ENCODE assay signal across 17 cellular contexts in the genomic region with DNA sequence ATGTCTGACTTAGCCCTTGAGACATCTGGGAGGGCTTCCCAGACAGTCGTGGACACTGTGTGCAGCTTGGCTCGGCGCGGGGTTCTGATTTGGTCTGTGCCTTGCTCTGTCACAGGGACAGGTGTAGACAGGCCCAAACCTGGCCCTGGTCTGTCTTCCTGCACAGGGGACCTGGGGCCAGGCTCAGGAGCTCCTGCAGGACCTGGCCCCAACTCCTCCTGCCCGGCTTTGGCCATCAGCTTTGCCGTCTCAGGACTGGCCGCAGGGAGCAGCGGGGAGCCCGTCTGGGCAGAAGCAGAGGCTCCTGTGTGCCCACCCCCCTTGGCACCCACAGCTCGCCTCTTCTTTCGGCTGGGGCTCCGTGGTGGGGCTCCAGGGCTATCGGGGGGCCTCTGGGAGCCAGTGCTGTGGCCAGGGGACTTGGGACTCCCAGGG. TPM values are rescaled to one million over a fixed set of nuclear protein-coding genes. Genes with fewer than 3 reads are reported as not detected.
DNase-seq lines count a peak whose midpoint lies in the region; ATAC-seq and TF ChIP-seq lines count a peak whose summit lies in the region.
"Had no signal": no experiment of that assay in that cellular context is flagged by ENCODE, and none has a peak within 500 bp of the region (broad histone marks: within the 10 kb centered on the region; RNA-seq: fewer than 3 reads in every experiment).

No MANE protein-coding gene starts in this region.

- no peaks in the 10 kb centered on the region for H3K9me1 ChIP-seq in IMR-90 (ENCODE audit: insufficient read depth, low read length)

- H3K27ac Mint-ChIP-seq in CD14-positive monocyte (no peak overlapping the region), WTC11 (no peak overlapping the region)

- no peak overlapping the region for H2BK5ac ChIP-seq in IMR-90 (ENCODE audit: low read depth, low read length, poor library complexity, severe bottlenecking)

- POLR2A ChIA-PET in IMR-90 (lab: Charles Lee; ENCODE audit: unreplicated experiment) (no interaction called here), WTC11 (lab: Charles Lee) (no interaction called here)

- no peak overlapping the region for H2AFZ ChIP-seq in IMR-90 (replicated peaks; ENCODE audit: low read length, poor library complexity)

- no peak overlapping the region for H3K23ac ChIP-seq in IMR-90 (ENCODE audit: low read depth, low read length)

- dilution Hi-C loops in IMR-90 (cut with HindIII; ENCODE audit: low sequenced_read_pairs, unreplicated experiment): no loop called here

- no peak overlapping the region for H4K91ac ChIP-seq in IMR-90 (ENCODE audit: insufficient read depth, low read depth, low read length)

- H3K9ac ChIP-seq in IMR-90 (ENCODE audit: low read depth, low read length): no peak overlapping the region

- no peak for ATAC-seq in IMR-90 (ENCODE audit: low read depth)
- ATAC-seq in left cardiac atrium: no peak
- ATAC-seq in psoas muscle: peak; percentile 2 to 23 (median 12)
- ATAC-seq in WTC11: no peak
- no peak for ATAC-seq in HG03521 (IDR thresholded peaks at IDR 0.05; ENCODE audit: unreplicated experiment)

- TF ChIP-seq POLR2A in IMR-90 (IDR thresholded peaks at IDR 0.05; ENCODE audit: low read depth, low read length): no peak
- TF ChIP-seq POLR2A in tibial nerve (IDR thresholded peaks at IDR 0.05): no peak

- H3K27ac ChIP-seq in IMR-90 (ENCODE audit: insufficient read depth, low read length) (no peak overlapping the region), psoas muscle (peak overlapping the region; percentile 93), tibial nerve (no peak overlapping the region)
- H3K27ac ChIP-seq: C4-2B had no signal

- no peaks in the 10 kb centered on the region for H3K9me3 ChIP-seq in IMR-90 (ENCODE audit: control insufficient read depth, insufficient read depth, low read length)
- no peaks in the 10 kb centered on the region for H3K9me3 ChIP-seq in psoas muscle
- no peaks in the 10 kb centered on the region for H3K9me3 ChIP-seq in tibial nerve
- H3K9me3 ChIP-seq: HAP-1 had no signal

- no peak for TF ChIP-seq RAD21 in IMR-90 (IDR thresholded peaks at IDR 0.05; ENCODE audit: low read length)

- H3K27me3 Mint-ChIP-seq in CD14-positive monocyte (ENCODE audit: low read depth in 3 of 3) (peaks cover 21 to 39% (median 23%) of the 10 kb centered on the region in 3 donors), WTC11 (ENCODE audit: low read depth) (peaks cover 28% of the 10 kb centered on the region)

- H3K4me1 Mint-ChIP-seq in CD14-positive monocyte: peaks cover 3% of the 10 kb centered on the region
- peaks cover 4% of the 10 kb centered on the region for H3K4me1 Mint-ChIP-seq in WTC11

- H3K4me3 ChIP-seq in IMR-90 (ENCODE audit: insufficient read depth, low read depth, low read length) (no peak overlapping the region), psoas muscle (peak overlapping the region; percentile 53), tibial nerve (no peak overlapping the region)
- H3K4me3 ChIP-seq: HAP-1 had no signal

- no peak overlapping the region for H3K18ac ChIP-seq in IMR-90 (ENCODE audit: low read depth, low read length)

- BruUV-seq in IMR-90 (replicated peaks; lab: Mats Ljungman, UMichigan): no TSS peak

- H4K8ac ChIP-seq in IMR-90 (ENCODE audit: low read depth in 2 of 2, low read length in 2 of 2): no peak overlapping the region

- peak; percentile 45 for DNase-seq in CD14-positive monocyte (ENCODE audit: low spot score)
- DNase-seq in IMR-90: no peak
- peak; percentile 24 for DNase-seq in left cardiac atrium
- peak; percentile 28 to 79 for DNase-seq in psoas muscle
- no peak for DNase-seq in WTC11 (ENCODE audit: low spot score)
- no peak for DNase-seq in tibial nerve (ENCODE audit: low spot score in 2 of 2)
- DNase-seq: ACHN, KG1, MV-4-11, NCI-H1694 treated with DMSO at 0.1 percent for 48 hours, NCI-H510A, NCI-H748 treated with DMSO at 0.1 percent for 48 hours, SHP77 treated with DMSO at 0.1 percent for 48 hours had no signal

- no peak overlapping the region for H2BK15ac ChIP-seq in IMR-90 (ENCODE audit: low read depth, low read length)

- no peak overlapping the region for H4K5ac ChIP-seq in IMR-90 (ENCODE audit: low read depth, low read length)

- H3K56ac ChIP-seq in IMR-90 (ENCODE audit: extremely low read depth, insufficient read depth, low read length): no peak overlapping the region

- CTCF ChIA-PET in IMR-90 (lab: Yijun Ruan, JAX): interaction anchor here (1.2 kb wide), 1 partner anchor 84 kb away, joined by 3 read pairs; no protein-coding TSS in a partner anchor
- CTCF ChIA-PET in WTC11 (lab: Charles Lee): interaction anchor here (1.2 to 6.3 kb wide), 5 partner anchors 21 to 84 kb away, joined by 3 to 47 read pairs (median 4); partner anchors contain the start of gene HES4

- H3K4me2 ChIP-seq in IMR-90 (ENCODE audit: low read depth, low read length): no peak overlapping the region

- intact Hi-C loops in CD14-positive monocyte (cut with micrococcal nuclease) (loop anchor here (5.0 to 10.0 kb wide), 2 partner anchors 82 to 85 kb away; no protein-coding TSS in a partner anchor), IMR-90 (cut with micrococcal nuclease) (loop anchor here (5.0 kb wide), 1 partner anchor 252 kb away; the partner anchor contains the start of genes B3GALT6 and SDF4), left cardiac atrium (cut with DNase I) (loop anchor here in 1 of 2 donors (5.0 kb wide), 1 partner anchor 82 kb away; no protein-coding TSS in a partner anchor), psoas muscle (cut with DNase I) (loop anchor here in 1 of 2 donors (5.0 kb wide), 1 partner anchor 312 kb away; no protein-coding TSS in a partner anchor)

- H3K4me1 ChIP-seq in IMR-90 (ENCODE audit: control insufficient read depth, insufficient read depth, low read length) (0 out of 2 replicates have a peak, but pooled peaks cover 2% of the 10 kb centered on the region), psoas muscle (peaks cover 40% of the 10 kb centered on the region), tibial nerve (peaks cover 0 to 16% (median 2%) of the 10 kb centered on the region in 4 donors)
- H3K4me1 ChIP-seq: HAP-1 had no signal

- H3K79me1 ChIP-seq in IMR-90 (ENCODE audit: low read depth in 1 of 2, low read length in 2 of 2): no peaks in the 10 kb centered on the region

- H2BK20ac ChIP-seq in IMR-90 (ENCODE audit: low read depth, low read length): no peak overlapping the region

- H3K36me3 ChIP-seq in IMR-90 (ENCODE audit: control insufficient read depth, insufficient read depth, low read length) (no peaks in the 10 kb centered on the region), psoas muscle (ENCODE audit: insufficient read depth in 1 of 2, low read depth in 1 of 2) (no peaks in the 10 kb centered on the region), tibial nerve (no peaks in the 10 kb centered on the region)
- H3K36me3 ChIP-seq: HAP-1 had no signal

- H3K9me3 Mint-ChIP-seq in CD14-positive monocyte (peaks cover 2 to 5% (median 4%) of the 10 kb centered on the region in 7 donors), WTC11 (peaks cover 3% of the 10 kb centered on the region)

- H2BK120ac ChIP-seq in IMR-90 (ENCODE audit: low read depth, low read length): no peak overlapping the region

- no peak for TF ChIP-seq EP300 in tibial nerve (IDR thresholded peaks at IDR 0.05)

- 70% methylated on average over 9 of the region's 13 CpGs; no CpG with 5 or more reads in 1 of the 2 experiments for WGBS in IMR-90 (ENCODE audit: extremely low coverage in 2 of 2, insufficient read length in 1 of 2), 2 experiments
- WGBS in psoas muscle, 3 donors: 31 to 42% (median 32%) methylated on average over 12 to 13 of the region's 13 CpGs
- WGBS in tibial nerve, 2 donors: 52 to 62% methylated on average over 6 to 8 of the region's 13 CpGs

- no peak overlapping the region for H3K14ac ChIP-seq in IMR-90 (replicated peaks; ENCODE audit: low read depth, low read length)

- peak overlapping the region; percentile 24 for H2AK9ac ChIP-seq in IMR-90 (replicated peaks; ENCODE audit: low read depth, low read length, poor library complexity)

- H4K20me1 ChIP-seq in IMR-90 (ENCODE audit: insufficient read depth, low read length): no peaks in the 10 kb centered on the region; the same call in 1 of the 2 replicates

- H2AK5ac ChIP-seq in IMR-90 (ENCODE audit: low read depth, low read length): no peak overlapping the region

- no peaks in the 10 kb centered on the region for H3K36me3 Mint-ChIP-seq in CD14-positive monocyte
- H3K36me3 Mint-ChIP-seq in WTC11: peaks cover 3% of the 10 kb centered on the region; the same call in 1 of the 2 replicates

- peaks cover 5% of the 10 kb centered on the region; the same call in 1 of the 2 replicates for H3K27me3 ChIP-seq in IMR-90 (ENCODE audit: control insufficient read depth, insufficient read depth, low read length)
- no peaks in the 10 kb centered on the region for H3K27me3 ChIP-seq in psoas muscle (ENCODE audit: insufficient read depth in 3 of 3, low read length in 2 of 3)
- peaks cover 0 to 36% of the 10 kb centered on the region in 2 donors for H3K27me3 ChIP-seq in tibial nerve

- in situ Hi-C loops in IMR-90 (cut with MboI; ENCODE audit: low sequenced_read_pairs): no loop called here

- H3K4me3 Mint-ChIP-seq in CD14-positive monocyte: no peak overlapping the region
- no peak overlapping the region for H3K4me3 Mint-ChIP-seq in WTC11

- H3K4ac ChIP-seq in IMR-90 (ENCODE audit: low read depth, low read length): no peak overlapping the region

- TF ChIP-seq CTCF in CD14-positive monocyte (IDR thresholded peaks at IDR 0.05) (no peak), IMR-90 (conservative IDR thresholded peaks at IDR 0.05; ENCODE audit: low read depth, low read length) (no peak), psoas muscle (IDR thresholded peaks at IDR 0.05) (no peak), WTC11 (IDR thresholded peaks at IDR 0.05) (no peak), tibial nerve (IDR thresholded peaks at IDR 0.05) (no peak)

RNA-seq across cellular contexts. Expression of gene PERM1, which starts 1.7 kb away (rescaled TPM):
- not detected for polyA plus RNA-seq in CD14-positive monocyte
- not detected in 2 replicates for total RNA-seq in IMR-90 (2012; rRNA removed)
- not detected in 2 replicates for polyA plus RNA-seq in IMR-90 (2012; rRNA removed)
- polyA plus RNA-seq in IMR-90 (2012; cell fraction: cytosol; rRNA removed): not detected in 2 replicates
- polyA plus RNA-seq in IMR-90 (2012; cell fraction: nucleus; rRNA removed; ENCODE audit: low replicate concordance): 0.02 and 0.03 TPM in 2 replicates
- total RNA-seq in left cardiac atrium: 10 to 100 TPM; 78.9 to 85.5 TPM
- total RNA-seq in psoas muscle: 100 to 1,000 TPM in 2 of 4 donors, 10 to 100 TPM in 2; 13.9 to 249 (median 109) TPM
- 100 to 1,000 TPM in 1 of 3 donors, 10 to 100 TPM in 2; 38.1 to 239 (median 58.5) TPM for polyA plus RNA-seq in psoas muscle
- not detected in 3 replicates for total RNA-seq in WTC11 (2021)
- under 1 TPM in 2 of 4 donors, not detected in 2; 0.22 to 0.78 TPM for total RNA-seq in tibial nerve
- total RNA-seq: OCI-LY7 had no signal

RNA-seq across cellular contexts. Expression of gene PLEKHN1, which starts 13.9 kb away (rescaled TPM):
- under 1 TPM; 0.21 to 0.62 TPM for polyA plus RNA-seq in CD14-positive monocyte
- total RNA-seq in IMR-90 (2012; rRNA removed): 0.28 and 0.54 TPM in 2 replicates
- polyA plus RNA-seq in IMR-90 (2012; rRNA removed): 2.1 and 2.3 TPM in 2 replicates
- polyA plus RNA-seq in IMR-90 (2012; cell fraction: cytosol; rRNA removed): 0.66 and 1.7 TPM in 2 replicates
- polyA plus RNA-seq in IMR-90 (2012; cell fraction: nucleus; rRNA removed; ENCODE audit: low replicate concordance): 8.1 and 24.8 TPM in 2 replicates
- total RNA-seq in left cardiac atrium: under 1 TPM; 0.38 to 0.50 TPM
- total RNA-seq in psoas muscle: not detected
- polyA plus RNA-seq in psoas muscle: under 1 TPM in 1 of 3 donors, not detected in 2; 0.03 TPM
- 2.9 to 3.4 TPM (median 3.0 TPM) in 3 replicates for total RNA-seq in WTC11 (2021)
- total RNA-seq in tibial nerve: 1 to 10 TPM in 1 of 4 donors, under 1 TPM in 1, not detected in 2; 0.21 to 2.4 TPM
- total RNA-seq: OCI-LY7 had no signal

RNA-seq across cellular contexts. Expression of gene HES4, which starts 19.7 kb away (rescaled TPM):
- polyA plus RNA-seq in CD14-positive monocyte: 1 to 10 TPM; 1.4 to 2.0 TPM
- 1.4 and 3.1 TPM in 2 replicates for total RNA-seq in IMR-90 (2012; rRNA removed)
- 11.7 and 18.9 TPM in 2 replicates for polyA plus RNA-seq in IMR-90 (2012; rRNA removed)
- polyA plus RNA-seq in IMR-90 (2012; cell fraction: cytosol; rRNA removed): 21.4 and 27.9 TPM in 2 replicates
- 217 and 369 TPM in 2 replicates for polyA plus RNA-seq in IMR-90 (2012; cell fraction: nucleus; rRNA removed; ENCODE audit: low replicate concordance)
- 10 to 100 TPM; 42.1 to 68.3 TPM for total RNA-seq in left cardiac atrium
- total RNA-seq in psoas muscle: 10 to 100 TPM in 3 of 4 donors, 1 to 10 TPM in 1; 7.2 to 21.8 (median 12.6) TPM
- 10 to 100 TPM in 1 of 3 donors, 1 to 10 TPM in 2; 2.3 to 20.2 (median 5.4) TPM for polyA plus RNA-seq in psoas muscle
- 4.5 to 10.7 TPM (median 8.3 TPM) in 3 replicates for total RNA-seq in WTC11 (2021)
- total RNA-seq in tibial nerve: 10 to 100 TPM; 26.9 to 70.8 (median 58.7) TPM
- total RNA-seq: OCI-LY7 had no signal

RNA-seq across cellular contexts. Expression of gene KLHL17, which starts 19.8 kb away (rescaled TPM):
- under 1 TPM; 0.31 to 0.71 TPM for polyA plus RNA-seq in CD14-positive monocyte
- 3.4 and 3.6 TPM in 2 replicates for total RNA-seq in IMR-90 (2012; rRNA removed)
- polyA plus RNA-seq in IMR-90 (2012; rRNA removed): 41.0 and 50.7 TPM in 2 replicates
- polyA plus RNA-seq in IMR-90 (2012; cell fraction: cytosol; rRNA removed): 14.1 and 16.5 TPM in 2 replicates
- polyA plus RNA-seq in IMR-90 (2012; cell fraction: nucleus; rRNA removed; ENCODE audit: low replicate concordance): 305 and 1,032 TPM in 2 replicates
- 1 to 10 TPM; 5.7 to 8.2 TPM for total RNA-seq in left cardiac atrium
- total RNA-seq in psoas muscle: 1 to 10 TPM; 2.1 to 3.8 (median 3.0) TPM
- 1 to 10 TPM; 3.4 to 5.5 (median 4.1) TPM for polyA plus RNA-seq in psoas muscle
- total RNA-seq in WTC11 (2021): 46.2 to 66.9 TPM (median 47.2 TPM) in 3 replicates
- 10 to 100 TPM in 3 of 4 donors, 1 to 10 TPM in 1; 4.2 to 19.2 (median 11.9) TPM for total RNA-seq in tibial nerve

RNA-seq across cellular contexts. Expression of gene NOC2L, which starts 21.1 kb away (rescaled TPM):
- 10 to 100 TPM; 34.5 to 35.8 TPM for polyA plus RNA-seq in CD14-positive monocyte
- total RNA-seq in IMR-90 (2012; rRNA removed): 105 and 106 TPM in 2 replicates
- 74.2 and 75.7 TPM in 2 replicates for polyA plus RNA-seq in IMR-90 (2012; rRNA removed)
- 54.0 and 63.6 TPM in 2 replicates for polyA plus RNA-seq in IMR-90 (2012; cell fraction: cytosol; rRNA removed)
- 86.7 and 138 TPM in 2 replicates for polyA plus RNA-seq in IMR-90 (2012; cell fraction: nucleus; rRNA removed; ENCODE audit: low replicate concordance)
- 10 to 100 TPM; 38.1 to 48.7 TPM for total RNA-seq in left cardiac atrium
- total RNA-seq in psoas muscle: 10 to 100 TPM; 61.4 to 87.0 (median 82.7) TPM
- 100 to 1,000 TPM in 1 of 3 donors, 10 to 100 TPM in 2; 78.1 to 106 (median 92.7) TPM for polyA plus RNA-seq in psoas muscle
- total RNA-seq in WTC11 (2021): 149 to 182 TPM (median 150 TPM) in 3 replicates
- 10 to 100 TPM; 28.2 to 54.0 (median 46.4) TPM for total RNA-seq in tibial nerve

Comparison
In these comparisons a context has a peak if more than half of its experiments do, and no peak if none do; other contexts are left out.
1. DNase-seq: peak in CD14-positive monocyte (single experiment), left cardiac atrium (single experiment) and psoas muscle (2 of 2); none in IMR-90 (single experiment), WTC11 (single experiment) and tibial nerve (0 of 2).
2. ATAC-seq: peak in psoas muscle (4 of 4); none in IMR-90 (single experiment), left cardiac atrium (0 of 2), WTC11 (single experiment) and HG03521 (single experiment).
3. RNA of gene PERM1, which starts 1.7 kb away (total RNA-seq): 13.9 to 249 TPM in psoas muscle and 78.9 to 85.5 TPM in left cardiac atrium; 0.22 to 0.78 TPM in tibial nerve, not detected in IMR-90 and not detected in WTC11; every median in the first group is over 4 times any median in the second.